12 cellular contexts compared by ENCODE assay signal in the genomic region with DNA sequence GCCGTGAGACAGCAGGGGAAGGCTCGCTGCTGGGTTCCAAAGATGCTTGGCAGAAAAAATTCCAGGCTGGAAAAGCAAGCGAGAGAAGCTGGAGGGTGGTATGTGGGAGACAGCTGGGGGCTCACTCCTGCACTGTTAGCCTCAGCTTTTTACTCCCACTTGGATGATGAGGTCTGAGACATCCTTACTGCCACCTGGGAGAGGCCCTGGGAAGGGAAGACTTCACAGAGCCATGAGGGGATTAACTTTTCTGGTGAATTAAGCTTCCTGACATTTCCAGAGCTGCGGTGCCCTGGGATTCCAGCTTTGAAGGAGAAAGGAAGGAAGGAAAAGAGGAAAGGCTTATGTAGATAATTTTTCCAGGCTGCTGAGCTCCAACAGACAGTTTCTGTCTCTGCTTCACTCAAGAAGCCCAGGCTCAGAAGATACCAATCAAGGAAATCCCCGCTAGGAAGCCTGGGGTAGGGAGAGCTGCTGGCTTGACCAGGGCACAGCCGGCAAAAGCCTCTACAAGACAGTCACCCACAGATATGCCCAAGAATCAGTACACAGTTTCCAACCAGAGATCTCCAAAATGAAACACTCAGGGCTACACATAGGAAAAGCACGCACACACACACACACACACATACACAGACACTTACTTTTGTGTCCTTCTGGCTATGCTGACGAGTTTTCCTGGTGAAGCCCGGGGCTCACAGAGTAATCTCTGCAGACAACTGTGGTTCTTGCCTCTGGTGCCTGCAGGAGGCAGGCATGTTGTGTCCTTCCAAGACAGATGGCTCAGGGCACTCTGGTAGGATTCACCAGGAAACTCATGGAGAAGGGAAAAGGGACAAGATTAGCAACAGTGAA. TPM values are rescaled to one million over a fixed set of nuclear protein-coding genes. Genes with fewer than 3 reads are reported as not detected.
DNase-seq lines count a peak whose midpoint lies in the region; ATAC-seq, FAIRE-seq and TF ChIP-seq lines count a peak whose summit lies in the region.
"Had no signal": no experiment of that assay in that cellular context is flagged by ENCODE, and none has a peak within 500 bp of the region (broad histone marks: within the 10 kb centered on the region; RNA-seq: fewer than 3 reads in every experiment).

No MANE protein-coding gene starts in this region.

- POLR2A ChIA-PET in HepG2 (lab: Yijun Ruan, JAX): no interaction called here

- no peaks in the 10 kb centered on the region for H3K36me3 ChIP-seq in heart right ventricle
- no peaks in the 10 kb centered on the region for H3K36me3 ChIP-seq in HepG2 (replicated peaks in 1 of 2; ENCODE audit: control insufficient read depth in 1 of 2, insufficient read depth in 2 of 2, low read length in 2 of 2)
- H3K36me3 ChIP-seq: SJSA1 had no signal

- CTCF ChIA-PET in HepG2 (lab: Yijun Ruan, JAX; ENCODE audit: low intra/inter-chr PET ratio, low total read pairs): interaction anchor here (4.3 kb wide), 1 partner anchor 80 kb away, joined by 34 read pairs; no protein-coding TSS in a partner anchor

- peak overlapping the region in 6 of 10 donors; percentile 5 to 46 (median 40) for H3K4me3 ChIP-seq in heart right ventricle
- H3K4me3 ChIP-seq in HepG2 (replicated peaks in 1 of 3; ENCODE audit: insufficient read depth in 1 of 3, low read depth in 2 of 3, low read length in 3 of 3): peak overlapping the region in 2 of 3 experiments; percentile 50 to 70; a peak in 3 of 6 replicates
- H3K4me3 ChIP-seq: SJSA1 had no signal

- peak in 1 of 8 donors; percentile 28 for ATAC-seq in heart right ventricle
- ATAC-seq in Right ventricle myocardium superior (ENCODE audit: poor library complexity): no peak
- peak; percentile 16; the same call in 2 of the 3 replicates for ATAC-seq in HepG2
- ATAC-seq in HG03097 (IDR thresholded peaks at IDR 0.05; ENCODE audit: low FRiP score, unreplicated experiment): no peak
- no peak for ATAC-seq in HG02981 (IDR thresholded peaks at IDR 0.05; ENCODE audit: unreplicated experiment)

- H3K27me3 ChIP-seq in heart right ventricle (peaks cover 0 to 22% (median 0%) of the 10 kb centered on the region in 7 donors), HepG2 (ENCODE audit: control insufficient read depth in 1 of 2, insufficient read depth in 2 of 2, low read length in 2 of 2) (peaks cover 0 to 22% of the 10 kb centered on the region in 2 experiments)
- H3K27me3 ChIP-seq: SJSA1 had no signal

- TF ChIP-seq CTCF in heart right ventricle (IDR thresholded peaks at IDR 0.05) (no peak), HepG2 (CRISPR knock-in tag; IDR thresholded peaks at IDR 0.05) (peak; percentile 45)

- peak overlapping the region; percentile 94 for H3K4me2 ChIP-seq in HepG2 (ENCODE audit: low read depth, low read length)

- intact Hi-C loops in heart right ventricle (cut with DNase I) (loop anchor here in 4 of 10 donors (5.0 to 10.0 kb wide), 4 partner anchors 75 to 215 kb away; no protein-coding TSS in a partner anchor), Right ventricle myocardium superior (cut with DNase I) (loop anchor here (5.0 kb wide), 1 partner anchor 82 kb away; no protein-coding TSS in a partner anchor), HepG2 (cut with micrococcal nuclease; ENCODE audit: unreplicated experiment) (loop anchor here (5.0 kb wide), 1 partner anchor 37 kb away; no protein-coding TSS in a partner anchor)

- H3K9ac ChIP-seq in HepG2 (ENCODE audit: insufficient read depth, low read depth, low read length): no peak overlapping the region

- H3K27ac ChIP-seq in heart right ventricle: peak overlapping the region in 2 of 10 donors; percentile 31 to 53
- no peak overlapping the region for H3K27ac ChIP-seq in HepG2 (ENCODE audit: extremely low read length, insufficient read depth, low read length)
- H3K27ac ChIP-seq: SJSA1 had no signal

- no peak for FAIRE-seq in HepG2 (lab: Jason Lieb, UNC)
- FAIRE-seq: islet of Langerhans, small intestine had no signal

- no peaks in the 10 kb centered on the region for H3K9me3 ChIP-seq in heart right ventricle
- H3K9me3 ChIP-seq in HepG2 (ENCODE audit: low read length): no peaks in the 10 kb centered on the region
- H3K9me3 ChIP-seq: SJSA1 had no signal

- no peak overlapping the region for H2AFZ ChIP-seq in HepG2 (ENCODE audit: low read length)

- no peaks in the 10 kb centered on the region for H4K20me1 ChIP-seq in HepG2 (ENCODE audit: insufficient read depth, low read length)

- TF ChIP-seq EP300 in HepG2 (IDR thresholded peaks at IDR 0.05; ENCODE audit: low read depth in 2 of 2, low read length in 2 of 2) (no peak), HepG2 (CRISPR knock-in tag; IDR thresholded peaks at IDR 0.05; ENCODE audit: borderline replicate concordance) (no peak)

- TF ChIP-seq POLR2A in HepG2 (IDR thresholded peaks at IDR 0.05; ENCODE audit: insufficient read depth in 1 of 2, low read depth in 2 of 2, low read length in 2 of 2): no peak
- TF ChIP-seq POLR2A in erythroblast (IDR thresholded peaks at IDR 0.05; ENCODE audit: low read length): no peak

- no TSS peak for BruUV-seq in HepG2 (replicated peaks; lab: Mats Ljungman, UMichigan)

- peaks cover 6 to 50% (median 25%) of the 10 kb centered on the region in 9 donors for H3K4me1 ChIP-seq in heart right ventricle
- peaks cover 54% of the 10 kb centered on the region for H3K4me1 ChIP-seq in HepG2 (ENCODE audit: insufficient read depth, low read length)

- in situ Hi-C loops in HepG2 (cut with HindIII; ENCODE audit: extremely low pct_ligation_motif_present, low pct_unique_long_range_greater_than_20kb): loop anchor here (5.0 to 10.0 kb wide), 2 partner anchors 77 to 215 kb away; no protein-coding TSS in a partner anchor

- TF ChIP-seq RAD21 in HepG2 (CRISPR knock-in tag; IDR thresholded peaks at IDR 0.05): no peak

- no peaks in the 10 kb centered on the region for H3K79me2 ChIP-seq in HepG2 (ENCODE audit: insufficient read depth, low read length)

- no peak for DNase-seq in heart right ventricle
- DNase-seq in Right ventricle myocardium superior: no peak
- peak; percentile 51 for DNase-seq in cerebellar cortex (ENCODE audit: low spot score)
- DNase-seq in HepG2 (ENCODE audit: low spot score): no peak
- no peak for DNase-seq in erythroblast (lab: John Stamatoyannopoulos, UW)
- DNase-seq in RPMI8226: no peak
- DNase-seq: NCI-H2171, small intestine had no signal

- WGBS in heart right ventricle, 2 donors: 41 to 43% methylated on average over 9 of the region's 9 CpGs
- 15% methylated on average over 9 of the region's 9 CpGs for WGBS in HepG2 (ENCODE audit: low lambda C conversion rate)

RNA-seq across cellular contexts. Expression of a gene that starts 0.9 kb away (rescaled TPM):
- 1 to 10 TPM in 2 of 10 donors, under 1 TPM in 7, not detected in 1; 0.19 to 1.5 (median 0.37) TPM for total RNA-seq in heart right ventricle
- under 1 TPM; 0.15 to 0.39 TPM for polyA plus RNA-seq in heart right ventricle
- 0.54 TPM for total RNA-seq in Right ventricle myocardium superior
- total RNA-seq in HepG2 (2016; rRNA removed; fragmentation: Illumina TruSeq; extraction: Trizol): 0.28 and 0.40 TPM in 2 replicates
- 0.09 and 0.20 TPM in 2 replicates for total RNA-seq in HepG2 (2016; cell fraction: cytosol; rRNA removed; fragmentation: Illumina TruSeq; extraction: Trizol; ENCODE audit: low read depth)
- 0.25 and 0.35 TPM in 2 replicates for total RNA-seq in HepG2 (2016; cell fraction: insoluble cytoplasmic fraction; rRNA removed; fragmentation: Illumina TruSeq; extraction: Trizol)
- 0.31 and 0.41 TPM in 2 replicates for total RNA-seq in HepG2 (2016; cell fraction: membrane; rRNA removed; fragmentation: Illumina TruSeq; extraction: Trizol)
- total RNA-seq in HepG2 (2016; cell fraction: nucleus; rRNA removed; fragmentation: Illumina TruSeq; extraction: Trizol): 0.28 and 0.34 TPM in 2 replicates
- 0.42 and 0.83 TPM in 2 replicates for polyA plus RNA-seq in HepG2 (2011; rRNA removed)
- 0.38 and 0.42 TPM in 2 replicates for polyA plus RNA-seq in HepG2 (2011; cell fraction: cytosol; rRNA removed)
- polyA plus RNA-seq in HepG2 (2011; cell fraction: nucleus; rRNA removed): 0.08 and 0.24 TPM in 2 replicates
- polyA plus RNA-seq in HepG2 (2012): 0.21 and 0.59 TPM in 2 replicates
- 0.16 and 0.25 TPM in 2 replicates for polyA plus RNA-seq in HepG2 (2016; cell fraction: cytosol; fragmentation: Illumina TruSeq; extraction: Trizol; ENCODE audit: low read depth)
- 0.35 and 0.46 TPM in 2 replicates for polyA plus RNA-seq in HepG2 (2016; cell fraction: insoluble cytoplasmic fraction; fragmentation: Illumina TruSeq; extraction: Trizol; ENCODE audit: low read depth)
- polyA plus RNA-seq in HepG2 (2016; cell fraction: membrane; fragmentation: Illumina TruSeq; extraction: Trizol; ENCODE audit: low read depth): 0.16 and 0.31 TPM in 2 replicates
- 0.25 TPM in 1 of 2 replicates, not detected in the other for polyA plus RNA-seq in HepG2 (2016; cell fraction: nucleus; fragmentation: Illumina TruSeq; extraction: Trizol; ENCODE audit: insufficient read depth, low read depth)
- polyA minus RNA-seq in HepG2 (2011; rRNA and poly(A)+ RNA removed; ENCODE audit: low replicate concordance): 2.8 TPM in 1 of 2 replicates, not detected in the other
- polyA minus RNA-seq in HepG2 (2011; cell fraction: cytosol; rRNA and poly(A)+ RNA removed): not detected in 2 replicates
- not detected in 2 replicates for polyA minus RNA-seq in HepG2 (2011; cell fraction: nucleus; rRNA and poly(A)+ RNA removed)
- total RNA-seq: SJSA1 had no signal

RNA-seq across cellular contexts. Expression of a gene that starts 43.7 kb away (rescaled TPM):
- 10 to 100 TPM; 13.2 to 30.9 (median 18.5) TPM for total RNA-seq in heart right ventricle
- 10 to 100 TPM; 19.1 to 24.6 TPM for polyA plus RNA-seq in heart right ventricle
- total RNA-seq in Right ventricle myocardium superior: 26.4 TPM
- total RNA-seq in HepG2 (2016; rRNA removed; fragmentation: Illumina TruSeq; extraction: Trizol): 8.2 and 9.9 TPM in 2 replicates
- 10.0 and 14.3 TPM in 2 replicates for total RNA-seq in HepG2 (2016; cell fraction: cytosol; rRNA removed; fragmentation: Illumina TruSeq; extraction: Trizol; ENCODE audit: low read depth)
- 5.1 and 7.9 TPM in 2 replicates for total RNA-seq in HepG2 (2016; cell fraction: insoluble cytoplasmic fraction; rRNA removed; fragmentation: Illumina TruSeq; extraction: Trizol)
- total RNA-seq in HepG2 (2016; cell fraction: membrane; rRNA removed; fragmentation: Illumina TruSeq; extraction: Trizol): 4.8 and 7.5 TPM in 2 replicates
- total RNA-seq in HepG2 (2016; cell fraction: nucleus; rRNA removed; fragmentation: Illumina TruSeq; extraction: Trizol): 11.0 and 11.8 TPM in 2 replicates
- polyA plus RNA-seq in HepG2 (2011; rRNA removed): 2.4 TPM in 2 replicates
- 2.0 and 2.1 TPM in 2 replicates for polyA plus RNA-seq in HepG2 (2011; cell fraction: cytosol; rRNA removed)
- 12.6 and 14.1 TPM in 2 replicates for polyA plus RNA-seq in HepG2 (2011; cell fraction: nucleus; rRNA removed)
- 5.7 and 10.2 TPM in 2 replicates for polyA plus RNA-seq in HepG2 (2012)
- polyA plus RNA-seq in HepG2 (2016; cell fraction: cytosol; fragmentation: Illumina TruSeq; extraction: Trizol; ENCODE audit: low read depth): 0.74 and 0.75 TPM in 2 replicates
- polyA plus RNA-seq in HepG2 (2016; cell fraction: insoluble cytoplasmic fraction; fragmentation: Illumina TruSeq; extraction: Trizol; ENCODE audit: low read depth): 5.4 and 8.3 TPM in 2 replicates
- 1.4 and 1.8 TPM in 2 replicates for polyA plus RNA-seq in HepG2 (2016; cell fraction: membrane; fragmentation: Illumina TruSeq; extraction: Trizol; ENCODE audit: low read depth)
- polyA plus RNA-seq in HepG2 (2016; cell fraction: nucleus; fragmentation: Illumina TruSeq; extraction: Trizol; ENCODE audit: insufficient read depth, low read depth): 13.8 and 15.2 TPM in 2 replicates
- polyA minus RNA-seq in HepG2 (2011; rRNA and poly(A)+ RNA removed; ENCODE audit: low replicate concordance): 19.1 and 29.6 TPM in 2 replicates
- 12.1 and 18.0 TPM in 2 replicates for polyA minus RNA-seq in HepG2 (2011; cell fraction: cytosol; rRNA and poly(A)+ RNA removed)
- polyA minus RNA-seq in HepG2 (2011; cell fraction: nucleus; rRNA and poly(A)+ RNA removed): 24.1 and 32.1 TPM in 2 replicates
